In genomic region chr1:54311506-54311905, GRCh38 we compare ENCODE assay signal across 12 cellular contexts.
DNase-seq lines count a peak whose midpoint lies in the region; ATAC-seq and TF ChIP-seq lines count a peak whose summit lies in the region.
"Had no signal": no experiment of that assay in that cellular context is flagged by ENCODE, and none has a peak within 500 bp of the region (broad histone marks: within the 10 kb centered on the region; RNA-seq: fewer than 3 reads in every experiment).

No MANE protein-coding gene starts in this region.

- H3K4me3 ChIP-seq in spleen: no peak overlapping the region

- 88 to 93% (median 91%) methylated on average over 7 of the region's 7 CpGs for WGBS in spleen, 5 donors

- no peaks in the 10 kb centered on the region for H3K36me3 Mint-ChIP-seq in activated naive CD8-positive, alpha-beta T cell
- H3K36me3 Mint-ChIP-seq in activated naive CD8-positive, alpha-beta T cell treated with anti-CD3 and anti-CD28 coated beads, Interleukin-2, amount 50 U/mL, for 24 hours (ENCODE audit: low read depth): no peaks in the 10 kb centered on the region
- H3K36me3 Mint-ChIP-seq in T-cell (no peaks in the 10 kb centered on the region), glutamatergic neuron (ENCODE audit: unreplicated experiment) (no peaks in the 10 kb centered on the region)

- no peak for DNase-seq in activated naive CD8-positive, alpha-beta T cell treated with anti-CD3 and anti-CD28 coated beads, Interleukin-2, amount 50 U/mL, for 24 hours
- DNase-seq in T-cell (no peak), glutamatergic neuron (no peak), spleen (no peak), Ammon's horn (ENCODE audit: low spot score) (no peak)
- DNase-seq: KG1 had no signal

- H3K4me1 Mint-ChIP-seq in activated naive CD8-positive, alpha-beta T cell (ENCODE audit: low read depth): peaks cover 71% of the 10 kb centered on the region
- peaks cover 54% of the 10 kb centered on the region for H3K4me1 Mint-ChIP-seq in activated naive CD8-positive, alpha-beta T cell treated with anti-CD3 and anti-CD28 coated beads, Interleukin-2, amount 50 U/mL, for 24 hours
- H3K4me1 Mint-ChIP-seq in T-cell (peaks cover 73 to 83% (median 81%) of the 10 kb centered on the region in 3 donors), glutamatergic neuron (ENCODE audit: low read depth, unreplicated experiment) (peaks cover 73% of the 10 kb centered on the region)

- no peak for TF ChIP-seq POLR2A in spleen (IDR thresholded peaks at IDR 0.05)

- CTCF ChIA-PET in T-cell (lab: Charles Lee): interaction anchor here in 1 of 2 donors (0.7 to 0.8 kb wide), 2 partner anchors 12 to 178 kb away, joined by 3 to 6 read pairs; no protein-coding TSS in a partner anchor

- H3K4me1 ChIP-seq in spleen: peaks cover 0 to 60% (median 32%) of the 10 kb centered on the region in 6 donors
- H3K4me1 ChIP-seq: Caco-2 had no signal

- no peaks in the 10 kb centered on the region for H3K9me3 ChIP-seq in spleen
- H3K9me3 ChIP-seq: Caco-2 had no signal

- no peak for ATAC-seq in activated naive CD8-positive, alpha-beta T cell treated with anti-CD3 and anti-CD28 coated beads, Interleukin-2, amount 50 U/mL, for 24 hours
- ATAC-seq in T-cell (replicated peaks in 1 of 4): no peak
- ATAC-seq in GM18858 (IDR thresholded peaks at IDR 0.05; ENCODE audit: unreplicated experiment): no peak
- no peak for ATAC-seq in GM21576 (IDR thresholded peaks at IDR 0.05; ENCODE audit: unreplicated experiment)

- H3K27ac Mint-ChIP-seq in activated naive CD8-positive, alpha-beta T cell: peak overlapping the region; percentile 64
- H3K27ac Mint-ChIP-seq in activated naive CD8-positive, alpha-beta T cell treated with anti-CD3 and anti-CD28 coated beads, Interleukin-2, amount 50 U/mL, for 24 hours: no peak overlapping the region
- H3K27ac Mint-ChIP-seq in T-cell: peak overlapping the region; percentile 46 to 84
- peak overlapping the region; percentile 87 for H3K27ac Mint-ChIP-seq in glutamatergic neuron (ENCODE audit: unreplicated experiment)
- H3K27ac Mint-ChIP-seq: dendritic cell treated with granulocyte-macrophage colony-stimulating factor and Interleukin-4, amounts not matched to agents 40 ng/mL and 50 ng/mL, for 4 days had no signal

- no peak for TF ChIP-seq CTCF in glutamatergic neuron (IDR thresholded peaks at IDR 0.05; ENCODE audit: partially characterized antibody, unreplicated experiment)
- no peak for TF ChIP-seq CTCF in spleen (IDR thresholded peaks at IDR 0.05 in 8 of 11, conservative IDR thresholded peaks at IDR 0.05 in 3 of 11)

- H3K27me3 ChIP-seq in spleen (replicated peaks in 1 of 7): no peaks in the 10 kb centered on the region

- no peaks in the 10 kb centered on the region for H3K36me3 ChIP-seq in spleen

- H3K4me3 Mint-ChIP-seq in activated naive CD8-positive, alpha-beta T cell: no peak overlapping the region
- no peak overlapping the region for H3K4me3 Mint-ChIP-seq in activated naive CD8-positive, alpha-beta T cell treated with anti-CD3 and anti-CD28 coated beads, Interleukin-2, amount 50 U/mL, for 24 hours
- H3K4me3 Mint-ChIP-seq in T-cell (peak overlapping the region in 1 of 3 donors; percentile 65), glutamatergic neuron (ENCODE audit: unreplicated experiment) (peak overlapping the region; percentile 71)
- H3K4me3 Mint-ChIP-seq: dendritic cell treated with granulocyte-macrophage colony-stimulating factor and Interleukin-4, amounts not matched to agents 40 ng/mL and 50 ng/mL, for 4 days; T-helper 1 cell treated with Interleukin-12 subunit alpha and Interleukin-12 subunit beta and Interleukin-4 antibody, amounts not matched to agents 30 μg/mL and 1 μg/mL, for 36 hours had no signal

- H3K9me3 Mint-ChIP-seq in activated naive CD8-positive, alpha-beta T cell (ENCODE audit: low read depth): no peaks in the 10 kb centered on the region
- no peaks in the 10 kb centered on the region for H3K9me3 Mint-ChIP-seq in activated naive CD8-positive, alpha-beta T cell treated with anti-CD3 and anti-CD28 coated beads, Interleukin-2, amount 50 U/mL, for 24 hours
- H3K9me3 Mint-ChIP-seq in T-cell (no peaks in the 10 kb centered on the region), glutamatergic neuron (ENCODE audit: unreplicated experiment) (peaks cover 58% of the 10 kb centered on the region)
- H3K9me3 Mint-ChIP-seq: dendritic cell treated with granulocyte-macrophage colony-stimulating factor and Interleukin-4, amounts not matched to agents 40 ng/mL and 50 ng/mL, for 4 days; T-helper 1 cell treated with Interleukin-12 subunit alpha and Interleukin-12 subunit beta and Interleukin-4 antibody, amounts not matched to agents 30 μg/mL and 1 μg/mL, for 36 hours had no signal

- H3K27ac ChIP-seq in spleen: peak overlapping the region in 5 of 8 donors; percentile 44 to 68 (median 66)

- POLR2A ChIA-PET in T-cell (lab: Charles Lee): no interaction called here

- no peaks in the 10 kb centered on the region for H3K27me3 Mint-ChIP-seq in activated naive CD8-positive, alpha-beta T cell
- no peaks in the 10 kb centered on the region for H3K27me3 Mint-ChIP-seq in activated naive CD8-positive, alpha-beta T cell treated with anti-CD3 and anti-CD28 coated beads, Interleukin-2, amount 50 U/mL, for 24 hours
- H3K27me3 Mint-ChIP-seq in T-cell: no peaks in the 10 kb centered on the region
- peaks cover 43% of the 10 kb centered on the region for H3K27me3 Mint-ChIP-seq in glutamatergic neuron (ENCODE audit: unreplicated experiment)
- H3K27me3 Mint-ChIP-seq: dendritic cell treated with granulocyte-macrophage colony-stimulating factor and Interleukin-4, amounts not matched to agents 40 ng/mL and 50 ng/mL, for 4 days had no signal

- intact Hi-C loops in spleen (cut with DNase I; ENCODE audit: low total_unique reads): loop anchor here (10.0 kb wide), 2 partner anchors 83 to 173 kb away; no protein-coding TSS in a partner anchor
